Comparison of ENCODE assay signal across 9 cellular contexts in the genomic region with DNA sequence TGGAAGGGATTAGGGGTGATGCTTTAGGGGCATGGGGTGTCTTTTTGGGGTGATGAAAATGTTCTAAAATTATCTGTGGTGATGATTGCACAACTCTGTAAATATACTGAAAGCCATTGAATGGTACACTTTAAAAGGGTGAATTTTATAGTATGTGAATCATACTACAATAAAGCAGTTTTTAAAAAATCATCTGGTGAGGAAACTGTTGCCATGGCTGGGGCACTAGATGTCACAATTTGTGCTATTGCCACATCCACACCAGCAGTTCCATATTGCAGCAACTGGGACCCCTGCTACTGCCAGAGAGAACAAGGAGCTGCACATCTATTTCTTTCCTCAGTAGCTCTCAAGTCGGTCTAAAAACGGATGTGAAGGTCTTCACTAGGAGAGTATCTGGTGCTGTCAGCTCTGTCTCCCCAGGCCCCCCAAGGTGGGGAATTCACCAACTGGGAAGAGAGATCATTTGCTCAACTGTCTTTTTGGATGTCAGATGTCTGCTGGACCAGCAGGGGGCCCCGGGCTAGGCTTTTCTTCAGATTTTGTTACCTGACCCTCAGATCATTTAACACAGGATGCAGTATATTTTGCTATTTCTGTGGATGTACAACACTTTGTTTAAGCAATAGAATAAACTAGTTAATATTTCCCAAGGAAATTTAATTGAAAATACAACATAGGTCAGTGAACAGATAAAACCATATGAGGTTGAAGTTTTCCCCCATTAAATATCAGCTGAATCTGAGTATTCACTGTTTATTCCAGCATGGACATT. TPM values are rescaled to one million over a fixed set of nuclear protein-coding genes. Genes with fewer than 3 reads are reported as not detected.
DNase-seq lines count a peak whose midpoint lies in the region; ATAC-seq lines count a peak whose summit lies in the region.
"Had no signal": no experiment of that assay in that cellular context is flagged by ENCODE, and none has a peak within 500 bp of the region (broad histone marks: within the 10 kb centered on the region; RNA-seq: fewer than 3 reads in every experiment).

No MANE protein-coding gene starts in this region.

- ATAC-seq in GM21367 (IDR thresholded peaks at IDR 0.05; ENCODE audit: unreplicated experiment) (no peak), HG03520 (IDR thresholded peaks at IDR 0.05; ENCODE audit: unreplicated experiment) (no peak), GM18519 (IDR thresholded peaks at IDR 0.05; ENCODE audit: low FRiP score, unreplicated experiment) (no peak)

- peak; percentile 62 for DNase-seq in GM03348 (ENCODE audit: low spot score)
- peak; percentile 5 for DNase-seq in MG63
- DNase-seq in activated CD8-positive, alpha-beta memory T cell treated with anti-CD3 and anti-CD28 coated beads, Interleukin-2, amount 50 U/mL, for 4 hours, result peak; percentile 23
- peak; percentile 43 for DNase-seq in iris pigment epithelial cell (ENCODE audit: low read depth)
- no peak for DNase-seq in NCI-H2029 (lab: John Stamatoyannopoulos, UW)

- H3K36me3 ChIP-seq in MG63, result no peaks in the 10 kb centered on the region

- no peak overlapping the region for H3K4me3 ChIP-seq in MG63
- H3K4me3 ChIP-seq: SK-N-MC had no signal

- H3K9me3 ChIP-seq in MG63, result no peaks in the 10 kb centered on the region

- H3K27me3 ChIP-seq in MG63, result no peaks in the 10 kb centered on the region

RNA-seq across cellular contexts. Expression of a gene that starts 13.2 kb away (rescaled TPM):
- total RNA-seq in MG63 (2014; rRNA removed; shearing (Covaris generic); ENCODE audit: low replicate concordance), result 0.07 TPM in 1 of 2 replicates, not detected in the other
